1 cellular context compared by ENCODE assay signal in genomic region chr3:12751548-12751947, GRCh38.
TF ChIP-seq lines count a peak whose summit lies in the region.

No MANE protein-coding gene starts in this region.

TF ChIP-seq in K562, 482 proteins besides CTCF, POLR2A, EP300 and RAD21:
- TF ChIP-seq SP1 (CRISPR knock-in tag; IDR thresholded peaks at IDR 0.05) (0 out of 2 replicates have a peak, but pooled peaks have one; percentile 15), OTX1 (CRISPR knock-in tag; IDR thresholded peaks at IDR 0.05) (no peak), L3MBTL2 (IDR thresholded peaks at IDR 0.05) (peak; percentile 27; the same call in 1 of the 2 replicates), ATF3 (IDR thresholded peaks at IDR 0.05) (peak; percentile 32; the same call in 1 of the 2 replicates), ATF3 (CRISPR knock-in tag; conservative IDR thresholded peaks at IDR 0.05) (no peak)
- TF ChIP-seq, protein P1, sequence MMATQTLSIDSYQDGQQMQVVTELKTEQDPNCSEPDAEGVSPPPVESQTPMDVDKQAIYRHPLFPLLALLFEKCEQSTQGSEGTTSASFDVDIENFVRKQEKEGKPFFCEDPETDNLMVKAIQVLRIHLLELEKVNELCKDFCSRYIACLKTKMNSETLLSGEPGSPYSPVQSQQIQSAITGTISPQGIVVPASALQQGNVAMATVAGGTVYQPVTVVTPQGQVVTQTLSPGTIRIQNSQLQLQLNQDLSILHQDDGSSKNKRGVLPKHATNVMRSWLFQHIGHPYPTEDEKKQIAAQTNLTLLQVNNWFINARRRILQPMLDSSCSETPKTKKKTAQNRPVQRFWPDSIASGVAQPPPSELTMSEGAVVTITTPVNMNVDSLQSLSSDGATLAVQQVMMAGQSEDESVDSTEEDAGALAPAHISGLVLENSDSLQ (IDR thresholded peaks at IDR 0.05), result peak; percentile 65
TF ChIP-seq in K562: peak in this region for 4.
